ENCODE assay signal across 10 cellular contexts in genomic region chr22:30221121-30221992, GRCh38. TPM values are rescaled to one million over a fixed set of nuclear protein-coding genes. Genes with fewer than 3 reads are reported as not detected.
DNase-seq lines count a peak whose midpoint lies in the region; ATAC-seq and FAIRE-seq lines count a peak whose summit lies in the region.
"Had no signal": no experiment of that assay in that cellular context is flagged by ENCODE, and none has a peak within 500 bp of the region (broad histone marks: within the 10 kb centered on the region; RNA-seq: fewer than 3 reads in every experiment).

No MANE protein-coding gene starts in this region.

- no peak overlapping the region for H3K9ac ChIP-seq in mesenchymal stem cell (ENCODE audit: low read length)

- H3K36me3 ChIP-seq in mesenchymal stem cell (ENCODE audit: control insufficient read depth in 1 of 2, insufficient read depth in 2 of 2, low read depth in 1 of 2, low read length in 2 of 2), result no peaks in the 10 kb centered on the region

- no peak overlapping the region for H2BK5ac ChIP-seq in mesenchymal stem cell (ENCODE audit: low read depth, low read length, poor library complexity, severe bottlenecking)

- FAIRE-seq in urothelium cell line (lab: Jason Lieb, UNC), result peak; percentile 82
- FAIRE-seq: keratinocyte had no signal

- H3K23ac ChIP-seq in mesenchymal stem cell (ENCODE audit: low read length in 2 of 2), result no peak overlapping the region

- H3K4me1 ChIP-seq in mesenchymal stem cell (ENCODE audit: control insufficient read depth, insufficient read depth, low read depth, low read length), result peaks cover 22% of the 10 kb centered on the region

- no peak overlapping the region for H3K27ac ChIP-seq in mesenchymal stem cell (ENCODE audit: low read length, poor library complexity, severe bottlenecking)

- no peak overlapping the region for H2BK15ac ChIP-seq in mesenchymal stem cell (ENCODE audit: low read depth, poor library complexity, severe bottlenecking)

- H3K27me3 ChIP-seq in mesenchymal stem cell (ENCODE audit: control insufficient read depth in 1 of 2, insufficient read depth in 1 of 2, low read length in 2 of 2), result peaks cover 0 to 41% of the 10 kb centered on the region in 2 experiments

- no peak overlapping the region for H3K4ac ChIP-seq in mesenchymal stem cell (ENCODE audit: low read depth in 1 of 2, low read length in 2 of 2)

- no peak overlapping the region for H4K91ac ChIP-seq in mesenchymal stem cell (ENCODE audit: low read length)

- no peak overlapping the region for H3K4me2 ChIP-seq in mesenchymal stem cell (ENCODE audit: low read length, poor library complexity, severe bottlenecking)

- no peak for ATAC-seq in HG03432 (IDR thresholded peaks at IDR 0.05; ENCODE audit: unreplicated experiment)
- no peak for ATAC-seq in GM18870 (IDR thresholded peaks at IDR 0.05; ENCODE audit: unreplicated experiment)

- no peak overlapping the region for H3K18ac ChIP-seq in mesenchymal stem cell (ENCODE audit: low read depth in 1 of 2, low read length in 2 of 2)

- peak overlapping the region; percentile 25 for H2AK5ac ChIP-seq in mesenchymal stem cell (ENCODE audit: low read length, severe bottlenecking)

- no peaks in the 10 kb centered on the region for H3K79me1 ChIP-seq in mesenchymal stem cell (replicated peaks; ENCODE audit: low read length, poor library complexity, severe bottlenecking)

- H3K9me3 ChIP-seq in mesenchymal stem cell (ENCODE audit: control insufficient read depth, low read length), result peaks cover 3% of the 10 kb centered on the region

- WGBS in mesenchymal stem cell, result 87% methylated on average over 24 of the region's 26 CpGs

- no peak overlapping the region for H2BK12ac ChIP-seq in mesenchymal stem cell (ENCODE audit: low read length in 2 of 2)

- no peak overlapping the region for H3K14ac ChIP-seq in mesenchymal stem cell (ENCODE audit: low read length in 2 of 2)

- peak; percentile 13 for DNase-seq in activated CD4-positive, CD25-positive, alpha-beta regulatory T cell treated with anti-CD3 and anti-CD28 coated beads, Interleukin-2, amount 50 U/mL, for 16 hours (ENCODE audit: low read depth, low spot score)
- DNase-seq in activated CD4-positive, CD25-positive, alpha-beta regulatory T cell treated with anti-CD3 and anti-CD28 coated beads, Interleukin-2, amount 50 U/mL, for 72 hours, result no peak
- DNase-seq in activated T-cell treated with anti-CD3 and anti-CD28 coated beads for 48 hours (ENCODE audit: low read depth) (peak; percentile 36), mesenchymal stem cell (no peak), urothelium cell line (ENCODE audit: low spot score) (no peak), GOT3 (lab: John Stamatoyannopoulos, UW) (no peak)
- DNase-seq: NCI-H1048 had no signal

- no peak overlapping the region for H2AFZ ChIP-seq in mesenchymal stem cell (ENCODE audit: low read depth, low read length)

- no peak overlapping the region for H3K4me3 ChIP-seq in mesenchymal stem cell (ENCODE audit: insufficient read depth in 1 of 2, low read depth in 1 of 2, low read length in 2 of 2)

- H2BK120ac ChIP-seq in mesenchymal stem cell (ENCODE audit: low read depth, low read length), result no peak overlapping the region

- H4K8ac ChIP-seq in mesenchymal stem cell (ENCODE audit: low read length), result no peak overlapping the region

RNA-seq across cellular contexts. Expression of gene LIF, which starts 25.2 kb away (rescaled TPM):
- 10.2 TPM for polyA plus RNA-seq in mesenchymal stem cell (2013, experiment 1 of 2)
- polyA plus RNA-seq in mesenchymal stem cell (2013, experiment 2 of 2), result 9.7 TPM

RNA-seq across cellular contexts. Expression of gene OSM, which starts 45.3 kb away (rescaled TPM):
- not detected for polyA plus RNA-seq in mesenchymal stem cell (2013, experiment 1 of 2)
- polyA plus RNA-seq in mesenchymal stem cell (2013, experiment 2 of 2), result not detected
- polyA plus RNA-seq: keratinocyte had no signal

Comparison
In these comparisons a context has a peak if more than half of its experiments do, and no peak if none do; other contexts are left out.
1. DNase-seq: peak in activated CD4-positive, CD25-positive, alpha-beta regulatory T cell treated with anti-CD3 and anti-CD28 coated beads, Interleukin-2, amount 50 U/mL, for 16 hours (single experiment) and activated T-cell treated with anti-CD3 and anti-CD28 coated beads for 48 hours (single experiment); none in activated CD4-positive, CD25-positive, alpha-beta regulatory T cell treated with anti-CD3 and anti-CD28 coated beads, Interleukin-2, amount 50 U/mL, for 72 hours (single experiment), mesenchymal stem cell (single experiment), urothelium cell line (single experiment) and GOT3 (single experiment).